Comparison of ENCODE assay signal across 17 cellular contexts in the genomic region with DNA sequence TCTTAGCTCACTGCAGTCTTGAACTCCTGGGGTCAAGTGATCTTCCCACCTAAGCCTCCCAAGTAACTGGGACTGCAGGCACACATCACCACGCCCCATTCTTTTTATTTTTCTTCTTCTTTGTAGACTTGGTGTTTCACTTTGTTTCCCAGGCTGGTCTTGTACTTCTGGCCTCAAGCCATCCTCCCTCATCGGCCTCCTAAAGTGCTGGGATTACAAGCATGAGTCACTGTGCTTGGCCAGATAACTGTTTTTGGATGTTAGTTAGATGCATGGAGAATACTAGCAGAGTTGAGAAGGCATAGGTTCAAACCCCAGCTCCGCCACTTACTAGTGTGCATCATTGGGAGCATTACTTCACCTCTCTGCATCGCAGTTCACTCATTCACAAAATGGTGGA.
DNase-seq lines count a peak whose midpoint lies in the region; ATAC-seq lines count a peak whose summit lies in the region.
"Had no signal": no experiment of that assay in that cellular context is flagged by ENCODE, and none has a peak within 500 bp of the region (broad histone marks: within the 10 kb centered on the region; RNA-seq: fewer than 3 reads in every experiment).

No MANE protein-coding gene starts in this region.

- ATAC-seq in HG03342 (IDR thresholded peaks at IDR 0.05; ENCODE audit: unreplicated experiment): no peak

- DNase-seq in Daoy (ENCODE audit: low read depth) (peak; percentile 51), M059J (ENCODE audit: low read depth) (peak; percentile 47), dedifferentiated amniotic fluid mesenchymal stem cell (ENCODE audit: extremely low spot score) (peak; percentile 12), iris pigment epithelial cell (ENCODE audit: low read depth) (peak; percentile 16), Ammon's horn (ENCODE audit: low spot score) (no peak)
- DNase-seq in activated CD4-positive, alpha-beta T cell treated with anti-CD3 and anti-CD28 coated beads, Interleukin-2, amount 50 U/mL, for 48 hours: no peak
- DNase-seq: ACHN; C1 segment of cervical spinal cord; Calu3; CD4-positive, alpha-beta T cell; DMS79; GDM1; GOT3; H9; IMR-90; KBM-7 had no signal

Comparison
In these comparisons a context has a peak if more than half of its experiments do, and no peak if none do; other contexts are left out.
1. DNase-seq: peak in Daoy (single experiment), M059J (single experiment), dedifferentiated amniotic fluid mesenchymal stem cell (single experiment) and iris pigment epithelial cell (single experiment); none in activated CD4-positive, alpha-beta T cell treated with anti-CD3 and anti-CD28 coated beads, Interleukin-2, amount 50 U/mL, for 48 hours (0 of 2) and Ammon's horn (single experiment).